8 cellular contexts compared by ENCODE assay signal in genomic region chr19:38900220-38900629, GRCh38. TPM values are rescaled to one million over a fixed set of nuclear protein-coding genes. Genes with fewer than 3 reads are reported as not detected.
A peak's percentile ranks its signal among the peaks of the same experiment; 100 is the strongest.
DNase-seq lines count a peak whose midpoint lies in the region; ATAC-seq and TF ChIP-seq lines count a peak whose summit lies in the region.

No MANE protein-coding gene starts in this region.

- ATAC-seq in lower lobe of right lung (no peak), upper lobe of right lung (no peak), GM21529 (IDR thresholded peaks at IDR 0.05; ENCODE audit: unreplicated experiment) (no peak)

- intact Hi-C loops in cardiac septum (cut with DNase I): no loop called here
- intact Hi-C loops in lower lobe of right lung (cut with DNase I): no loop called here
- intact Hi-C loops in upper lobe of right lung (cut with DNase I): no loop called here

- H3K27ac ChIP-seq in cardiac muscle cell: peak overlapping the region; percentile 89
- peak overlapping the region; percentile 86 for H3K27ac ChIP-seq in angular gyrus (ENCODE audit: low read depth, low read length)
- peak overlapping the region; percentile 91 for H3K27ac ChIP-seq in lower lobe of right lung
- peak overlapping the region; percentile 96 for H3K27ac ChIP-seq in upper lobe of right lung

- H3K4me1 ChIP-seq in cardiac muscle cell (ENCODE audit: low read depth) (no peaks in the 10 kb centered on the region), lower lobe of right lung (peaks cover 26% of the 10 kb centered on the region), upper lobe of right lung (peaks cover 25% of the 10 kb centered on the region)

- H3K36me3 ChIP-seq in cardiac muscle cell: no peaks in the 10 kb centered on the region
- H3K36me3 ChIP-seq in lower lobe of right lung: peaks cover 12% of the 10 kb centered on the region
- H3K36me3 ChIP-seq in upper lobe of right lung: peaks cover 3% of the 10 kb centered on the region

- peak overlapping the region; percentile 62 for H3K4me3 ChIP-seq in cardiac muscle cell
- peak overlapping the region; percentile 74 for H3K4me3 ChIP-seq in lower lobe of right lung
- peak overlapping the region; percentile 96 for H3K4me3 ChIP-seq in upper lobe of right lung

- peaks cover 22% of the 10 kb centered on the region for H3K27me3 ChIP-seq in cardiac muscle cell
- no peaks in the 10 kb centered on the region for H3K27me3 ChIP-seq in lower lobe of right lung (ENCODE audit: low read depth)
- H3K27me3 ChIP-seq in upper lobe of right lung: no peaks in the 10 kb centered on the region

- no peak for DNase-seq in cardiac muscle cell (ENCODE audit: low read depth in 1 of 2, low spot score in 1 of 2)
- no peak for DNase-seq in cardiac septum (ENCODE audit: low spot score)
- no peak for DNase-seq in lower lobe of right lung
- DNase-seq in upper lobe of right lung: no peak
- no peak for DNase-seq in iPS-NIHi11 (ENCODE audit: low spot score)
- no peak for DNase-seq in SW 1271 (lab: John Stamatoyannopoulos, UW)

- TF ChIP-seq CTCF in cardiac muscle cell (IDR thresholded peaks at IDR 0.05; ENCODE audit: low read depth, low read length) (no peak), lower lobe of right lung (IDR thresholded peaks at IDR 0.05) (no peak), upper lobe of right lung (IDR thresholded peaks at IDR 0.05) (no peak)

- no peaks in the 10 kb centered on the region for H3K9me3 ChIP-seq in cardiac muscle cell (ENCODE audit: low read depth)
- H3K9me3 ChIP-seq in lower lobe of right lung: no peaks in the 10 kb centered on the region
- H3K9me3 ChIP-seq in upper lobe of right lung: no peaks in the 10 kb centered on the region

RNA-seq across cellular contexts. Expression of gene NFKBIB, which starts 0.5 kb away (rescaled TPM):
- total RNA-seq in cardiac muscle cell (14.7 and 26.9 TPM in 2 replicates), cardiac septum (22.0 TPM), lower lobe of right lung (23.1 TPM), upper lobe of right lung (25.5 TPM)
- polyA plus RNA-seq in cardiac muscle cell: 19.6 and 21.5 TPM in 2 replicates

RNA-seq across cellular contexts. Expression of gene SIRT2, which starts 0.8 kb away (rescaled TPM):
- total RNA-seq in cardiac muscle cell: 33.4 and 42.2 TPM in 2 replicates
- polyA plus RNA-seq in cardiac muscle cell: 33.5 and 40.7 TPM in 2 replicates
- 49.6 TPM for total RNA-seq in cardiac septum
- total RNA-seq in lower lobe of right lung: 60.1 TPM
- 59.2 TPM for total RNA-seq in upper lobe of right lung

RNA-seq across cellular contexts. Expression of gene CCER2, which starts 11.8 kb away (rescaled TPM):
- total RNA-seq in cardiac muscle cell: 1.4 and 2.6 TPM in 2 replicates
- polyA plus RNA-seq in cardiac muscle cell: 3.0 and 3.1 TPM in 2 replicates
- not detected for total RNA-seq in cardiac septum
- not detected for total RNA-seq in lower lobe of right lung
- 0.67 TPM for total RNA-seq in upper lobe of right lung

RNA-seq across cellular contexts. Expression of gene RINL, which starts 22.1 kb away (rescaled TPM):
- total RNA-seq in cardiac muscle cell: 8.4 and 8.9 TPM in 2 replicates
- polyA plus RNA-seq in cardiac muscle cell: 3.9 and 10.6 TPM in 2 replicates
- total RNA-seq in cardiac septum: 2.0 TPM
- 8.3 TPM for total RNA-seq in lower lobe of right lung
- 12.0 TPM for total RNA-seq in upper lobe of right lung

RNA-seq across cellular contexts. Expression of gene SARS2, which starts 30.3 kb away (rescaled TPM):
- total RNA-seq in cardiac muscle cell (37.2 and 43.0 TPM in 2 replicates), cardiac septum (12.6 TPM), lower lobe of right lung (21.0 TPM), upper lobe of right lung (21.6 TPM)
- polyA plus RNA-seq in cardiac muscle cell: 52.3 and 78.9 TPM in 2 replicates
